Comparison of ENCODE assay signal across 1 cellular context in genomic region chr19:48250290-48251025, GRCh38.
TF ChIP-seq lines count a peak whose summit lies in the region.

No MANE protein-coding gene starts in this region.

TF ChIP-seq in H1, 55 proteins besides CTCF, POLR2A, EP300 and RAD21:
- TF ChIP-seq SAP30 (IDR thresholded peaks at IDR 0.05; ENCODE audit: insufficient read depth, insufficient replicate concordance, low read length) (no peak), MAFK (IDR thresholded peaks at IDR 0.05; ENCODE audit: low read depth, low read length) (peak; percentile 57; the same call in 1 of the 2 replicates)
TF ChIP-seq in H1: peak in this region for 1.
